In the genomic region with DNA sequence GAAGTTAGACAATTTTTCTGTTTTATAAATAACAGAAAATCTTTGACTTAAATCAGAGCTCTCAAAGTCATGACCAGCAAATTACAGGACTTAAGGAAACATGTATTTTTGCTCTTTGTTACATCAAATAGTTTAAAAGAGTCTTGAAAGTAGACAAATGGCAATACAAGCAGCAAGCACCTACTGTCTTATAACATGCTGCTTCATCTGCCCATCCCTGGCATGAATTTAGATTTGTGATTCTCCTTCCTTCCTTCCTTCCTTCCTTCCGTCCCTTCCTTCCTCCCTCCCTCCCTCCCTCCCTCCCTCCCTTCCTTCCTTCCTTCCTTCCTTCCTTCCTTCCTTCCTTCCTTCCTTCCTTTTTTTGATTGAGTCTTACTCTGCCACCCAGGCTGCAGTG, we compare ENCODE assay signal across 10 cellular contexts.
"Had no signal": no experiment of that assay in that cellular context is flagged by ENCODE, and none has a peak within 500 bp of the region (broad histone marks: within the 10 kb centered on the region; RNA-seq: fewer than 3 reads in every experiment).

No MANE protein-coding gene starts in this region.

- H3K27ac Mint-ChIP-seq: HFFc6 had no signal

- H3K4me3 Mint-ChIP-seq: HFFc6 had no signal

- H3K27ac ChIP-seq: GM23248, HL-60 had no signal

- H3K4me1 ChIP-seq: HAP-1 had no signal

- DNase-seq: GM23248, GOT3, H7, HFFc6, IMR-90, KG1 had no signal

- ATAC-seq: HCT116, K562 had no signal

- H3K4me3 ChIP-seq: GM23248, HAP-1, K562 had no signal

- H3K36me3 ChIP-seq: HAP-1 had no signal

- H3K9me3 ChIP-seq: HAP-1 had no signal

- H3K9ac ChIP-seq: GM23248 had no signal
